Comparison of ENCODE assay signal across 24 cellular contexts in genomic region chr20:20096421-20096820, GRCh38. TPM values are rescaled to one million over a fixed set of nuclear protein-coding genes. Genes with fewer than 3 reads are reported as not detected.
A peak's percentile ranks its signal among the peaks of the same experiment; 100 is the strongest.
DNase-seq lines count a peak whose midpoint lies in the region; ATAC-seq and TF ChIP-seq lines count a peak whose summit lies in the region.
"Had no signal": no experiment of that assay in that cellular context is flagged by ENCODE, and none has a peak within 500 bp of the region (broad histone marks: within the 10 kb centered on the region; RNA-seq: fewer than 3 reads in every experiment).

No MANE protein-coding gene starts in this region.

- WGBS in lower leg skin, 2 donors = 72 to 82% methylated on average over 11 of the region's 11 CpGs
- 77% methylated on average over 10 of the region's 11 CpGs for whole genome bisulfite sequencing in right lobe of liver (ENCODE audit: insufficient coverage, low coverage, low lambda C conversion rate, missing lambda C conversion rate)

- no peak overlapping the region for H3K4me3 ChIP-seq in lower leg skin (ENCODE audit: low read depth, poor library complexity, severe bottlenecking)
- no peak overlapping the region for H3K4me3 ChIP-seq in right lobe of liver
- H3K4me3 ChIP-seq in breast epithelium = no peak overlapping the region
- H3K4me3 ChIP-seq: coronary artery, hepatocyte, transverse colon had no signal

- H3K36me3 ChIP-seq in right lobe of liver (no peaks in the 10 kb centered on the region), breast epithelium (no peaks in the 10 kb centered on the region)
- H3K36me3 ChIP-seq: transverse colon had no signal

- no peaks in the 10 kb centered on the region for H3K4me1 ChIP-seq in right lobe of liver
- H3K4me1 ChIP-seq in breast epithelium = no peaks in the 10 kb centered on the region
- H3K4me1 ChIP-seq: transverse colon had no signal

- TF ChIP-seq POLR2A in lower leg skin (IDR thresholded peaks at IDR 0.05) (no peak), right lobe of liver (IDR thresholded peaks at IDR 0.05) (no peak), breast epithelium (IDR thresholded peaks at IDR 0.05) (no peak)

- TF ChIP-seq CTCF in lower leg skin (IDR thresholded peaks at IDR 0.05) (no peak), right lobe of liver (IDR thresholded peaks at IDR 0.05) (no peak), breast epithelium (IDR thresholded peaks at IDR 0.05) (no peak)

- DNase-seq in NCI-H2171 treated with DMSO at 0.1 percent for 48 hours (lab: John Stamatoyannopoulos, UW) (peak; percentile 17), NCI-H2171 (lab: John Stamatoyannopoulos, UW) (no peak), NCI-H146 (lab: John Stamatoyannopoulos, UW) (peak; percentile 90), NCI-H748 treated with DMSO at 0.1 percent for 48 hours (lab: John Stamatoyannopoulos, UW) (peak; percentile 59), lower leg skin (ENCODE audit: low spot score in 2 of 2) (peak; percentile 45 to 88), right lobe of liver (no peak), breast epithelium (ENCODE audit: low spot score in 2 of 2) (no peak)
- DNase-seq: activated CD4-positive, alpha-beta T cell treated with anti-CD3 and anti-CD28 coated beads for 36 hours; activated CD8-positive, alpha-beta T cell treated with anti-CD3 and anti-CD28 coated beads, Interleukin-2, amount 10 ng/mL, durations not matched to agents 7 days and 5 days; AML-193; CD4-positive, alpha-beta memory T cell; effector memory CD4-positive, alpha-beta T cell; erythroblast; foreskin melanocyte; NCI-H1048; NK-92 treated with Interleukin-12 subunit alpha and Interleukin-12 subunit beta, amount 100 ng/mL, for 24 hours; PC-3; stimulated activated CD4-positive, alpha-beta T cell treated with anti-CD3 and anti-CD28 coated beads, Interleukin-2, amount 100 ng/mL, for 48 hours; transverse colon had no signal

- H3K27ac ChIP-seq in right lobe of liver (no peak overlapping the region), breast epithelium (no peak overlapping the region)
- H3K27ac ChIP-seq: coronary artery, hepatocyte, transverse colon had no signal

- H3K27me3 ChIP-seq in right lobe of liver (no peaks in the 10 kb centered on the region), breast epithelium (no peaks in the 10 kb centered on the region)
- H3K27me3 ChIP-seq: hepatocyte, transverse colon had no signal

- ATAC-seq in right lobe of liver (no peak), HG02588 (IDR thresholded peaks at IDR 0.05; ENCODE audit: unreplicated experiment) (no peak)
- ATAC-seq: activated CD4-positive, alpha-beta T cell treated with anti-CD3 and anti-CD28 coated beads for 36 hours; activated CD8-positive, alpha-beta T cell treated with anti-CD3 and anti-CD28 coated beads, Interleukin-2, amount 10 ng/mL, durations not matched to agents 7 days and 5 days; PC-3 had no signal

- intact Hi-C loops in lower leg skin (cut with DNase I; ENCODE audit: low total_unique reads) = no loop called here
- intact Hi-C loops in right lobe of liver (cut with DNase I) = no loop called here
- intact Hi-C loops in breast epithelium (cut with DNase I; ENCODE audit: low total_unique reads) = no loop called here

- H3K9me3 ChIP-seq in right lobe of liver (no peaks in the 10 kb centered on the region), breast epithelium (no peaks in the 10 kb centered on the region)
- H3K9me3 ChIP-seq: transverse colon had no signal

RNA-seq across cellular contexts. Expression of gene CFAP61, which starts 44.1 kb away (rescaled TPM):
- 1 to 10 TPM in 2 of 4 donors, under 1 TPM in 2; 0.19 to 1.4 (median 1.1) TPM for total RNA-seq in lower leg skin
- total RNA-seq in right lobe of liver = not detected
- 1 to 10 TPM in 1 of 3 donors, under 1 TPM in 2; 0.33 to 2.4 (median 0.59) TPM for total RNA-seq in breast epithelium
- total RNA-seq: activated CD8-positive, alpha-beta T cell treated with anti-CD3 and anti-CD28 coated beads, Interleukin-2, amount 10 ng/mL, durations not matched to agents 7 days and 5 days; activated T-helper 2 cell treated with anti-CD3 and anti-CD28 coated beads, Interferon-gamma antibody, Interleukin-2, Interleukin-4, amounts not matched to agents 10 μg/mL and 5 μg/mL and 100 μg/mL, durations not matched to agents 14 hours and 24 hours and 36 hours; CD4-positive, alpha-beta memory T cell; PC-3; T-helper 2 cell treated with Interferon-gamma antibody and Interleukin-4, amounts not matched to agents 100 ng/mL and 5 ng/mL, for 36 hours had no signal

RNA-seq across cellular contexts. Expression of gene CRNKL1, which starts 44.2 kb away (rescaled TPM):
- 10 to 100 TPM; 19.5 to 25.3 (median 20.7) TPM for total RNA-seq in lower leg skin
- 10 to 100 TPM in 1 of 6 experiments, 1 to 10 TPM in 5; 5.5 to 13.2 (median 7.2) TPM for total RNA-seq in right lobe of liver
- 10 to 100 TPM; 18.9 to 41.6 (median 24.6) TPM for total RNA-seq in breast epithelium

Comparison
In these comparisons a context has a peak if more than half of its experiments do, and no peak if none do; other contexts are left out.
1. DNase-seq: peak in NCI-H2171 treated with DMSO at 0.1 percent for 48 hours (single experiment), NCI-H146 (single experiment), NCI-H748 treated with DMSO at 0.1 percent for 48 hours (single experiment) and lower leg skin (2 of 2); none in NCI-H2171 (single experiment), right lobe of liver (0 of 3) and breast epithelium (0 of 2).